In the genomic region with DNA sequence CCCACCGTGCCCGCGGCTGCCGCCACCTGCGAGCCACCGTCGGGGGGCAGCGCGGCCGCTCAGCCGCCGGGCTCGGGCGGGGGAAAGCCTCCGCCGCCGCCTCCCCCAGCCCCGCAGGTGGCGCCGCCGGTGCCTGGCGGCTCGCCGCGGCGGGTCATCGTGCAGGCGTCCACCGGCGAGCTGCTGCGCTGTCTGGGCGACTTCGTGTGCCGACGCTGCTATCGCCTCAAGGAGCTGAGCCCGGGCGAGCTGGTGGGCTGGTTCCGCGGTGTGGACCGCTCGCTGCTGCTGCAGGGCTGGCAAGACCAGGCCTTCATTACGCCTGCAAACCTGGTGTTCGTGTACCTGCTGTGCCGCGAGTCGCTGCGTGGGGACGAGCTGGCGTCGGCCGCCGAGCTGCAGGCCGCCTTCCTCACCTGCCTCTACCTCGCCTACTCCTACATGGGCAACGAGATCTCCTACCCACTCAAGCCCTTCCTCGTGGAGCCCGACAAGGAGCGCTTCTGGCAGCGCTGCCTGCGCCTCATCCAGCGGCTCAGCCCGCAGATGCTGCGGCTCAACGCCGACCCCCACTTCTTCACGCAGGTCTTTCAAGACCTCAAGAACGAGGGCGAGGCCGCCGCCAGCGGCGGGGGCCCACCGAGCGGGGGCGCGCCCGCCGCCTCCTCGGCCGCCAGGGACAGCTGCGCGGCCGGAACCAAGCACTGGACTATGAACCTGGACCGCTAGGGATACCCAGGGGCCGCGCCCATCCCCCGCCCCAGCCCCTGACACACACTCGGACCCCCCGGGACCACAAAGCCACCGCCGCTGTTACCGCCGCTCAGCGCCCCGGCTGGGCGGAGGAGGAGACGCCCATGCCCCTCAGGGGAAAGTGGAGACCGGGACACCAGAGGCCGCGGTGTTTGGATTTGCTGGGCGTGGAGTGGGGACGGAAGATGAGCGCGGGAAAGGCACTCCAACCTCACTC, we compare ENCODE assay signal across 1 cellular context.
TF ChIP-seq lines count a peak whose summit lies in the region.

No MANE protein-coding gene starts in this region.

TF ChIP-seq in GM12878, 131 proteins besides CTCF, POLR2A, EP300 and RAD21 (continued from another document):
- no peak for TF ChIP-seq ELK1 (IDR thresholded peaks at IDR 0.05; ENCODE audit: low read depth, low read length)
